ENCODE assay signal across 29 cellular contexts in the genomic region with DNA sequence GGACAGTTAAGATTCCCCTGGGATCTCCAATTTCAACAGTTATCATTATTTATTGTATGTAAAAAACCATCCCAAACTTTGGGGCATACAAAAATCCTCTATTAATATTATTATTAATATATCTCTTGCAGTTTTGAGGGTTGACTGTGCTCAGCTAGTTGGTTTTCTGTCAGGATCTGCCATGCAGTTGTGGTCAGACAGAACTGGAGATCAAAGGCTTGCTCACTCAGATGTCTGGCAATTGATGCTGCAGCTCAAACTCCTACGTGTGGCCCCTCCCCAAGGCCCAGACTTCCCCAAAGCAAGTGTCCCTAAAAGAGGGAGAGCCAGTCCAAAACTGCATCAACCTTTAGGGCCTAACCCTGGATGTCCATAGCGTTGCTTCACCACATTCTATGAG.
"Had no signal": no experiment of that assay in that cellular context is flagged by ENCODE, and none has a peak within 500 bp of the region (broad histone marks: within the 10 kb centered on the region; RNA-seq: fewer than 3 reads in every experiment).

No MANE protein-coding gene starts in this region.

- ATAC-seq: effector memory CD8-positive, alpha-beta T cell; esophagus mucosa; foreskin keratinocyte; gastrocnemius medialis; gastroesophageal sphincter; heart left ventricle; heart right ventricle had no signal

- H3K27ac ChIP-seq: colonic mucosa, coronary artery, dorsolateral prefrontal cortex, epithelial cell of prostate, esophagus muscularis mucosa, esophagus squamous epithelium, foreskin keratinocyte, gastrocnemius medialis, gastroesophageal sphincter, heart left ventricle, heart right ventricle had no signal

- H3K36me3 ChIP-seq: colonic mucosa, esophagus muscularis mucosa, esophagus squamous epithelium, gastrocnemius medialis, gastroesophageal sphincter, heart left ventricle, heart right ventricle had no signal

- H3K4me3 ChIP-seq: colonic mucosa, coronary artery, dorsolateral prefrontal cortex, esophagus muscularis mucosa, esophagus squamous epithelium, gastrocnemius medialis, gastroesophageal sphincter, heart left ventricle, heart right ventricle had no signal

- H3K27ac Mint-ChIP-seq: dendritic cell treated with granulocyte-macrophage colony-stimulating factor and Interleukin-4, amounts not matched to agents 40 ng/mL and 50 ng/mL, for 4 days; effector memory CD8-positive, alpha-beta T cell; endodermal cell had no signal

- DNase-seq: colonic mucosa; cortex of kidney; dermis blood vessel endothelial cell; dorsolateral prefrontal cortex; effector CD4-positive, alpha-beta T cell; effector CD8-positive, alpha-beta T cell; effector memory CD4-positive, alpha-beta T cell; effector memory CD8-positive, alpha-beta T cell; endodermal cell; erythroblast; esophagus squamous epithelium; foreskin fibroblast; foreskin keratinocyte; foreskin melanocyte; gastrocnemius medialis; glutamatergic neuron; head of caudate nucleus; heart left ventricle; heart right ventricle had no signal

- FAIRE-seq: colon, endometrium, endothelial cell of umbilical vein, frontal cortex had no signal

- H3K27me3 Mint-ChIP-seq: dendritic cell treated with granulocyte-macrophage colony-stimulating factor and Interleukin-4, amounts not matched to agents 40 ng/mL and 50 ng/mL, for 4 days had no signal

- H3K9me3 ChIP-seq: colonic mucosa, esophagus squamous epithelium, gastrocnemius medialis had no signal

- H3K4me3 Mint-ChIP-seq: dendritic cell treated with granulocyte-macrophage colony-stimulating factor and Interleukin-4, amounts not matched to agents 40 ng/mL and 50 ng/mL, for 4 days; effector memory CD8-positive, alpha-beta T cell; endodermal cell had no signal

- H3K4me1 Mint-ChIP-seq: endodermal cell had no signal

- H3K4me1 ChIP-seq: colonic mucosa, esophagus muscularis mucosa, esophagus squamous epithelium, foreskin keratinocyte, gastroesophageal sphincter, heart left ventricle, heart right ventricle had no signal

- H3K27me3 ChIP-seq: colonic mucosa, esophagus muscularis mucosa, esophagus squamous epithelium, gastrocnemius medialis, gastroesophageal sphincter, heart left ventricle, heart right ventricle had no signal
